9 cellular contexts compared by ENCODE assay signal in genomic region chr2:10432315-10433181, GRCh38. TPM values are rescaled to one million over a fixed set of nuclear protein-coding genes. Genes with fewer than 3 reads are reported as not detected.
DNase-seq lines count a peak whose midpoint lies in the region; ATAC-seq and TF ChIP-seq lines count a peak whose summit lies in the region.
"Had no signal": no experiment of that assay in that cellular context is flagged by ENCODE, and none has a peak within 500 bp of the region (broad histone marks: within the 10 kb centered on the region; RNA-seq: fewer than 3 reads in every experiment).

No MANE protein-coding gene starts in this region.

- intact Hi-C loops in right lobe of liver (cut with DNase I): loop anchor here (5.0 to 10.0 kb wide), 3 partner anchors 232 to 360 kb away; partner anchors contain the start of gene RRM2 (in 1 of the 2)

- no peaks in the 10 kb centered on the region for H3K9me3 ChIP-seq in right lobe of liver
- H3K9me3 ChIP-seq: adrenal gland had no signal

- peaks cover 0 to 6% (median 0%) of the 10 kb centered on the region in 4 donors for H3K4me1 ChIP-seq in right lobe of liver

- peak overlapping the region; percentile 75 for H3K4me3 Mint-ChIP-seq in activated naive CD8-positive, alpha-beta T cell

- TF ChIP-seq POLR2A in right lobe of liver (IDR thresholded peaks at IDR 0.05): no peak

- no peaks in the 10 kb centered on the region for H3K36me3 ChIP-seq in right lobe of liver
- H3K36me3 ChIP-seq: adrenal gland had no signal

- no peaks in the 10 kb centered on the region for H3K27me3 Mint-ChIP-seq in activated naive CD8-positive, alpha-beta T cell

- H3K9me3 Mint-ChIP-seq in activated naive CD8-positive, alpha-beta T cell (ENCODE audit: low read depth): no peaks in the 10 kb centered on the region

- no peak for TF ChIP-seq CTCF in right lobe of liver (IDR thresholded peaks at IDR 0.05)

- DNase-seq in AG08395 (ENCODE audit: low spot score) (peak; percentile 35), right lobe of liver (no peak), SIG-M5 (lab: John Stamatoyannopoulos, UW) (no peak), activated gamma-delta T cell (lab: John Stamatoyannopoulos, UW) (no peak)

- no peak overlapping the region for H3K27ac ChIP-seq in right lobe of liver
- H3K27ac ChIP-seq: adrenal gland had no signal

- H3K4me3 ChIP-seq in right lobe of liver: peak overlapping the region in 1 of 3 donors; percentile 42

- ATAC-seq in GM21723 (IDR thresholded peaks at IDR 0.05; ENCODE audit: unreplicated experiment) (peak; percentile 59), right lobe of liver (peak; percentile 10 to 46 (median 20)), HG02610 (IDR thresholded peaks at IDR 0.05; ENCODE audit: unreplicated experiment) (no peak), HG02884 (IDR thresholded peaks at IDR 0.05; ENCODE audit: unreplicated experiment) (no peak)

- peaks cover 10% of the 10 kb centered on the region for H3K4me1 Mint-ChIP-seq in activated naive CD8-positive, alpha-beta T cell (ENCODE audit: low read depth)

- WGBS in right lobe of liver (ENCODE audit: insufficient coverage, low coverage, low lambda C conversion rate, missing lambda C conversion rate): 11% methylated on average over 19 of the region's 49 CpGs

- H3K36me3 Mint-ChIP-seq in activated naive CD8-positive, alpha-beta T cell: no peaks in the 10 kb centered on the region

- no peak overlapping the region for H3K27ac Mint-ChIP-seq in activated naive CD8-positive, alpha-beta T cell

- no peaks in the 10 kb centered on the region for H3K27me3 ChIP-seq in right lobe of liver
- H3K27me3 ChIP-seq: adrenal gland had no signal

RNA-seq across cellular contexts. Expression of gene ODC1, which starts 15.6 kb away (rescaled TPM):
- 100 to 1,000 TPM in 2 of 6 experiments, 10 to 100 TPM in 4; 14.4 to 197 (median 28.6) TPM for total RNA-seq in right lobe of liver

Comparison
In these comparisons a context has a peak if more than half of its experiments do, and no peak if none do; other contexts are left out.
1. ATAC-seq: peak in GM21723 (single experiment) and right lobe of liver (4 of 4); none in HG02610 (single experiment) and HG02884 (single experiment).